19 cellular contexts compared by ENCODE assay signal in genomic region chr21:42775891-42776290, GRCh38.
DNase-seq lines count a peak whose midpoint lies in the region; ATAC-seq and TF ChIP-seq lines count a peak whose summit lies in the region.
"Had no signal": no experiment of that assay in that cellular context is flagged by ENCODE, and none has a peak within 500 bp of the region (broad histone marks: within the 10 kb centered on the region; RNA-seq: fewer than 3 reads in every experiment).

No MANE protein-coding gene starts in this region.

- H4K5ac ChIP-seq in IMR-90 (ENCODE audit: low read depth, low read length): no peak overlapping the region

- no peak overlapping the region for H2BK120ac ChIP-seq in IMR-90 (ENCODE audit: low read depth, low read length)

- H3K56ac ChIP-seq in IMR-90 (ENCODE audit: extremely low read depth, insufficient read depth, low read length): no peak overlapping the region

- no peak for DNase-seq in CD8-positive, alpha-beta T cell
- DNase-seq in IMR-90: no peak
- DNase-seq in osteoblast (ENCODE audit: insufficient read length, low spot score, missing footprints): peak; percentile 69
- no peak for DNase-seq in body of pancreas
- DNase-seq in inferior parietal cortex (ENCODE audit: extremely low spot score): no peak
- DNase-seq in stimulated activated CD4-positive, alpha-beta T cell treated with anti-CD3 and anti-CD28 coated beads, Interleukin-4, amount 100 ng/mL, for 4 hours: no peak
- DNase-seq: AML-193; C1 segment of cervical spinal cord; Caco-2; Calu3; CD4-positive, alpha-beta memory T cell; CD4-positive, CD25-positive, alpha-beta regulatory T cell; DMS79 treated with DMSO at 0.1 percent for 48 hours; GF-D8 had no signal

- no peaks in the 10 kb centered on the region for H4K20me1 ChIP-seq in IMR-90 (ENCODE audit: insufficient read depth, low read length)
- H4K20me1 ChIP-seq in osteoblast (ENCODE audit: insufficient read depth, low read length): no peaks in the 10 kb centered on the region
- H4K20me1 ChIP-seq: BLaER1 had no signal

- H3K4me2 ChIP-seq in IMR-90 (ENCODE audit: low read depth, low read length): no peak overlapping the region
- no peak overlapping the region for H3K4me2 ChIP-seq in osteoblast (ENCODE audit: insufficient read depth, low read length)
- H3K4me2 ChIP-seq: A549, BLaER1 had no signal

- WGBS in IMR-90 (ENCODE audit: extremely low coverage in 2 of 2, insufficient read length in 1 of 2), 2 experiments: 72% methylated on average over 3 of the region's 13 CpGs; no CpG with 5 or more reads in 1 of the 2 experiments
- 78 to 90% methylated on average over 10 to 13 of the region's 13 CpGs for WGBS in body of pancreas, 2 donors

- H3K27ac Mint-ChIP-seq in CD8-positive, alpha-beta T cell: peak overlapping the region; percentile 5
- H3K27ac Mint-ChIP-seq: B cell, CD14-positive monocyte had no signal

- no peaks in the 10 kb centered on the region for H3K9me3 Mint-ChIP-seq in CD8-positive, alpha-beta T cell
- H3K9me3 Mint-ChIP-seq: CD4-positive, alpha-beta memory T cell had no signal

- no peaks in the 10 kb centered on the region for H3K27me3 ChIP-seq in CD8-positive, alpha-beta T cell (ENCODE audit: insufficient read depth, low read length)
- H3K27me3 ChIP-seq in IMR-90 (ENCODE audit: control insufficient read depth, insufficient read depth, low read length): peaks cover 20% of the 10 kb centered on the region
- H3K27me3 ChIP-seq in osteoblast (ENCODE audit: insufficient read depth, low read length): peaks cover 14% of the 10 kb centered on the region
- H3K27me3 ChIP-seq in body of pancreas: no peaks in the 10 kb centered on the region

- in situ Hi-C loops in IMR-90 (cut with MboI; ENCODE audit: low sequenced_read_pairs): no loop called here

- H3K14ac ChIP-seq in IMR-90 (replicated peaks; ENCODE audit: low read depth, low read length): no peak overlapping the region

- no peak overlapping the region for H3K23ac ChIP-seq in IMR-90 (ENCODE audit: low read depth, low read length)

- CTCF ChIA-PET in CD8-positive, alpha-beta T cell (lab: Charles Lee): no interaction called here
- CTCF ChIA-PET in IMR-90 (lab: Yijun Ruan, JAX): interaction anchor here (0.6 kb wide), 1 partner anchor 17 kb away, joined by 6 read pairs; no protein-coding TSS in a partner anchor

- H3K27ac ChIP-seq in CD8-positive, alpha-beta T cell (ENCODE audit: low read depth, low read length): no peak overlapping the region
- H3K27ac ChIP-seq in IMR-90 (ENCODE audit: insufficient read depth, low read length) (no peak overlapping the region), osteoblast (ENCODE audit: low read depth, low read length) (no peak overlapping the region), body of pancreas (no peak overlapping the region)
- H3K27ac ChIP-seq: 22Rv1, A549, BLaER1 had no signal

- TF ChIP-seq POLR2A in IMR-90 (IDR thresholded peaks at IDR 0.05; ENCODE audit: low read depth, low read length) (no peak), body of pancreas (IDR thresholded peaks at IDR 0.05) (no peak)

- TF ChIP-seq CTCF in CD8-positive, alpha-beta T cell (IDR thresholded peaks at IDR 0.05): no peak
- TF ChIP-seq CTCF in IMR-90 (conservative IDR thresholded peaks at IDR 0.05; ENCODE audit: low read depth, low read length) (no peak), osteoblast (IDR thresholded peaks at IDR 0.05; ENCODE audit: extremely low read depth, low read depth, low read length) (no peak), body of pancreas (IDR thresholded peaks at IDR 0.05) (no peak)

- peaks cover 27% of the 10 kb centered on the region for H3K36me3 Mint-ChIP-seq in CD8-positive, alpha-beta T cell
- H3K36me3 Mint-ChIP-seq: CD14-positive monocyte had no signal

- H3K9me3 ChIP-seq in CD8-positive, alpha-beta T cell (ENCODE audit: low read length): no peaks in the 10 kb centered on the region
- H3K9me3 ChIP-seq in IMR-90 (ENCODE audit: control insufficient read depth, insufficient read depth, low read length) (no peaks in the 10 kb centered on the region), osteoblast (ENCODE audit: low read depth, low read length) (no peaks in the 10 kb centered on the region), body of pancreas (no peaks in the 10 kb centered on the region)
- H3K9me3 ChIP-seq: A549, BLaER1, Caco-2 had no signal

- H2AFZ ChIP-seq in IMR-90 (replicated peaks; ENCODE audit: low read length, poor library complexity): no peak overlapping the region
- H2AFZ ChIP-seq in osteoblast (ENCODE audit: low read length): no peak overlapping the region

- ATAC-seq in CD8-positive, alpha-beta T cell: no peak
- ATAC-seq in IMR-90 (ENCODE audit: low read depth): no peak
- ATAC-seq in body of pancreas: no peak
- ATAC-seq: A549 had no signal

- H3K79me1 ChIP-seq in IMR-90 (ENCODE audit: low read depth in 1 of 2, low read length in 2 of 2): no peaks in the 10 kb centered on the region

- H3K4me1 ChIP-seq in CD8-positive, alpha-beta T cell (ENCODE audit: insufficient read depth, low read length): no peaks in the 10 kb centered on the region
- no peaks in the 10 kb centered on the region for H3K4me1 ChIP-seq in IMR-90 (ENCODE audit: control insufficient read depth, insufficient read depth, low read length)
- no peaks in the 10 kb centered on the region for H3K4me1 ChIP-seq in osteoblast (ENCODE audit: insufficient read depth, low read length)
- H3K4me1 ChIP-seq in body of pancreas: peaks cover 2% of the 10 kb centered on the region
- H3K4me1 ChIP-seq: A549 had no signal

- TF ChIP-seq RAD21 in IMR-90 (IDR thresholded peaks at IDR 0.05; ENCODE audit: low read length): no peak

- dilution Hi-C loops in IMR-90 (cut with HindIII; ENCODE audit: low sequenced_read_pairs, unreplicated experiment): no loop called here

- no TSS peak for BruUV-seq in IMR-90 (replicated peaks; lab: Mats Ljungman, UMichigan)

- H3K4me1 Mint-ChIP-seq in CD8-positive, alpha-beta T cell (ENCODE audit: low read depth): peaks cover 8% of the 10 kb centered on the region

- POLR2A ChIA-PET in CD8-positive, alpha-beta T cell (lab: Charles Lee): no interaction called here
- POLR2A ChIA-PET in IMR-90 (lab: Charles Lee; ENCODE audit: unreplicated experiment): no interaction called here

- H3K36me3 ChIP-seq in CD8-positive, alpha-beta T cell (ENCODE audit: insufficient read depth, low read length): peaks cover 5% of the 10 kb centered on the region
- H3K36me3 ChIP-seq in IMR-90 (ENCODE audit: control insufficient read depth, insufficient read depth, low read length) (no peaks in the 10 kb centered on the region), osteoblast (ENCODE audit: insufficient read depth, low read length) (no peaks in the 10 kb centered on the region), body of pancreas (replicated peaks in 1 of 2; ENCODE audit: insufficient read depth in 1 of 2, low read depth in 2 of 2) (no peaks in the 10 kb centered on the region)
- H3K36me3 ChIP-seq: BLaER1 had no signal

- H2BK15ac ChIP-seq in IMR-90 (ENCODE audit: low read depth, low read length): no peak overlapping the region

- no peaks in the 10 kb centered on the region for H3K27me3 Mint-ChIP-seq in CD8-positive, alpha-beta T cell (ENCODE audit: low read depth)
- H3K27me3 Mint-ChIP-seq: CD4-positive, alpha-beta memory T cell had no signal

- H2AK5ac ChIP-seq in IMR-90 (ENCODE audit: low read depth, low read length): no peak overlapping the region

- H2BK5ac ChIP-seq in IMR-90 (ENCODE audit: low read depth, low read length, poor library complexity, severe bottlenecking): no peak overlapping the region

- no peaks in the 10 kb centered on the region for H3K79me2 ChIP-seq in osteoblast (ENCODE audit: insufficient read depth, low read length)

- peak overlapping the region; percentile 42 for H2AK9ac ChIP-seq in IMR-90 (replicated peaks; ENCODE audit: low read depth, low read length, poor library complexity)

- no peak overlapping the region for H4K91ac ChIP-seq in IMR-90 (ENCODE audit: insufficient read depth, low read depth, low read length)

- no peak overlapping the region for H3K4me3 ChIP-seq in CD8-positive, alpha-beta T cell (ENCODE audit: low read depth, low read length)
- no peak overlapping the region for H3K4me3 ChIP-seq in IMR-90 (ENCODE audit: insufficient read depth, low read depth, low read length)
- H3K4me3 ChIP-seq in osteoblast (ENCODE audit: insufficient read depth, low read length): no peak overlapping the region
- no peak overlapping the region for H3K4me3 ChIP-seq in body of pancreas
- H3K4me3 ChIP-seq: A549, BLaER1 had no signal

- no peak overlapping the region for H3K4ac ChIP-seq in IMR-90 (ENCODE audit: low read depth, low read length)

- intact Hi-C loops in CD8-positive, alpha-beta T cell (cut with DNase I, micrococcal nuclease): no loop called here
- intact Hi-C loops in IMR-90 (cut with micrococcal nuclease): no loop called here
- intact Hi-C loops in body of pancreas (cut with DNase I): no loop called here

- no peak overlapping the region for H3K4me3 Mint-ChIP-seq in CD8-positive, alpha-beta T cell
- H3K4me3 Mint-ChIP-seq: B cell, CD14-positive monocyte had no signal

- H2BK20ac ChIP-seq in IMR-90 (ENCODE audit: low read depth, low read length): no peak overlapping the region

- H4K8ac ChIP-seq in IMR-90 (ENCODE audit: low read depth in 2 of 2, low read length in 2 of 2): no peak overlapping the region

- H3K9me1 ChIP-seq in IMR-90 (ENCODE audit: insufficient read depth, low read length): no peaks in the 10 kb centered on the region

- H3K9ac ChIP-seq in IMR-90 (ENCODE audit: low read depth, low read length): no peak overlapping the region
- H3K9ac ChIP-seq: BLaER1 had no signal

- H3K18ac ChIP-seq in IMR-90 (ENCODE audit: low read depth, low read length): no peak overlapping the region

TF ChIP-seq in IMR-90, 13 proteins besides CTCF, POLR2A, EP300 and RAD21 (continues in another document):
- TF ChIP-seq NFE2L2 (IDR thresholded peaks at IDR 0.05; ENCODE audit: low read depth, low read length): no peak
- TF ChIP-seq ELK1 (IDR thresholded peaks at IDR 0.05; ENCODE audit: borderline replicate concordance, low read depth, low read length): no peak
- no peak for TF ChIP-seq MXI1 (IDR thresholded peaks at IDR 0.05; ENCODE audit: borderline replicate concordance, low read depth, low read length)
- TF ChIP-seq FOS (IDR thresholded peaks at IDR 0.05; ENCODE audit: low read depth, low read length): no peak
- TF ChIP-seq SMC3 (IDR thresholded peaks at IDR 0.05; ENCODE audit: low read depth, low read length): no peak
- no peak for TF ChIP-seq RFX5 (IDR thresholded peaks at IDR 0.05; ENCODE audit: low read depth, low read length)
